15 cellular contexts compared by ENCODE assay signal in the genomic region with DNA sequence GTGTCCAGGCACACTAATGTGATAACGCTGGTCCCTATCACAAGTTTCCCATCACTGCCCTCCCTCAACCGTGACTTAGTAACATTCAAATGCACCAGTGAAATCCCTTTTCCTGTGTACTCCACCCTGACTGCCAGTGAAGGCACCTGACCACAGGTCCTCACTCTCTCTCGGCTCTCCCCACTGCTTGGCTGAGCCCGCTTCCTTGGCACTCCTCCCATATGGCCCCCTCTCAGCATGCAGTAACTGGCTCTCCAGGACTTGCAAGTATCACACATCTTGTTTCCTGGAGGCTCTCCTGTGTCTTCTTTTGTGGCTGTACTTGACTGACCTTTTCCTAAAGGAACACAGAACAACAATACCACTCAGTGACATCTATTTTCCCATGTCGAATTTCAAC.
"Had no signal": no experiment of that assay in that cellular context is flagged by ENCODE, and none has a peak within 500 bp of the region (broad histone marks: within the 10 kb centered on the region; RNA-seq: fewer than 3 reads in every experiment).

No MANE protein-coding gene starts in this region.

- H3K27ac Mint-ChIP-seq: activated naive CD8-positive, alpha-beta T cell treated with anti-CD3 and anti-CD28 coated beads, Interleukin-2, amount 10 ng/mL, durations not matched to agents 7 days and 5 days; activated T-helper 1 cell treated with anti-CD3 and anti-CD28 coated beads, Interleukin-12 subunit alpha, Interleukin-12 subunit beta, Interleukin-2, Interleukin-4 antibody, amounts not matched to agents 30 ng/mL and 10 ng/mL and 1 ng/mL, durations not matched to agents 14 hours and 24 hours and 36 hours; progenitor cell of endocrine pancreas had no signal

- ATAC-seq: activated CD4-positive, CD25-positive, alpha-beta regulatory T cell treated with anti-CD3 and anti-CD28 coated beads, Interleukin-2, amount 50 U/mL, for 24 hours; heart left ventricle; left lobe of liver had no signal

- H3K4me3 ChIP-seq: heart left ventricle, right atrium auricular region, transverse colon had no signal

- H3K9me3 Mint-ChIP-seq: activated naive CD8-positive, alpha-beta T cell treated with anti-CD3 and anti-CD28 coated beads, Interleukin-2, amount 10 ng/mL, durations not matched to agents 7 days and 5 days had no signal

- DNase-seq: activated naive CD8-positive, alpha-beta T cell treated with anti-CD3 and anti-CD28 coated beads, Interleukin-2, amount 10 ng/mL, durations not matched to agents 7 days and 5 days; anterior cingulate cortex; brain microvascular endothelial cell; cerebellar nuclear complex; dermis blood vessel endothelial cell; heart left ventricle; stimulated activated CD4-positive, alpha-beta T cell treated with anti-CD3 and anti-CD28 coated beads, Interleukin-4, amount 100 ng/mL, for 1 hour; stimulated activated naive CD4-positive, alpha-beta T cell; transverse colon had no signal

- H3K27me3 ChIP-seq: brain microvascular endothelial cell, heart left ventricle, right atrium auricular region, transverse colon had no signal

- H3K36me3 ChIP-seq: brain microvascular endothelial cell, heart left ventricle, right atrium auricular region, transverse colon had no signal

- H3K4me3 Mint-ChIP-seq: activated naive CD8-positive, alpha-beta T cell treated with anti-CD3 and anti-CD28 coated beads, Interleukin-2, amount 10 ng/mL, durations not matched to agents 7 days and 5 days; activated T-helper 1 cell treated with anti-CD3 and anti-CD28 coated beads, Interleukin-12 subunit alpha, Interleukin-12 subunit beta, Interleukin-2, Interleukin-4 antibody, amounts not matched to agents 30 ng/mL and 10 ng/mL and 1 ng/mL, durations not matched to agents 14 hours and 24 hours and 36 hours had no signal

- H3K9me3 ChIP-seq: heart left ventricle, right atrium auricular region, transverse colon had no signal

- H3K27ac ChIP-seq: brain microvascular endothelial cell, epithelial cell of prostate, heart left ventricle, right atrium auricular region, transverse colon had no signal

- H3K4me1 Mint-ChIP-seq: activated naive CD8-positive, alpha-beta T cell treated with anti-CD3 and anti-CD28 coated beads, Interleukin-2, amount 10 ng/mL, durations not matched to agents 7 days and 5 days had no signal

- H3K36me3 Mint-ChIP-seq: activated naive CD8-positive, alpha-beta T cell treated with anti-CD3 and anti-CD28 coated beads, Interleukin-2, amount 10 ng/mL, durations not matched to agents 7 days and 5 days had no signal

- H3K27me3 Mint-ChIP-seq: activated naive CD8-positive, alpha-beta T cell treated with anti-CD3 and anti-CD28 coated beads, Interleukin-2, amount 10 ng/mL, durations not matched to agents 7 days and 5 days had no signal
